ENCODE assay signal across 16 cellular contexts in genomic region chr1:116764906-116765862, GRCh38. TPM values are rescaled to one million over a fixed set of nuclear protein-coding genes. Genes with fewer than 3 reads are reported as not detected.
DNase-seq lines count a peak whose midpoint lies in the region; ATAC-seq, FAIRE-seq and TF ChIP-seq lines count a peak whose summit lies in the region.
"Had no signal": no experiment of that assay in that cellular context is flagged by ENCODE, and none has a peak within 500 bp of the region (broad histone marks: within the 10 kb centered on the region; RNA-seq: fewer than 3 reads in every experiment).

No MANE protein-coding gene starts in this region.

- no peak overlapping the region for H2BK120ac ChIP-seq in H1 (replicated peaks; ENCODE audit: low read depth, low read length)

- no peak overlapping the region for H2BK5ac ChIP-seq in H1 (ENCODE audit: low read depth, low read length)

- no peak overlapping the region for H4K8ac ChIP-seq in H1 (ENCODE audit: extremely low read depth, insufficient read depth, low read length)

- no peak overlapping the region for H3K23ac ChIP-seq in H1 (ENCODE audit: insufficient read length)

- H3K14ac ChIP-seq in H1 (ENCODE audit: insufficient read length): no peak overlapping the region

- H3K4me1 ChIP-seq in H1 (replicated peaks in 1 of 4; ENCODE audit: control insufficient read depth in 3 of 4, insufficient read depth in 4 of 4, low read length in 3 of 4) (no peaks in the 10 kb centered on the region), thymus (ENCODE audit: control insufficient read depth, insufficient read depth, low read length) (peaks cover 90% of the 10 kb centered on the region)

- no peak overlapping the region for H3K9ac ChIP-seq in H1 (replicated peaks in 1 of 4; ENCODE audit: extremely low read depth in 1 of 4, low read depth in 3 of 4, low read length in 3 of 4)

- no peaks in the 10 kb centered on the region for H3K79me1 ChIP-seq in H1 (ENCODE audit: low read depth, low read length)

- no peak overlapping the region for H3K27ac ChIP-seq in H1 (ENCODE audit: low read depth, low read length)
- peak overlapping the region; percentile 98 for H3K27ac ChIP-seq in thymus (ENCODE audit: low read depth)
- H3K27ac ChIP-seq: esophagus muscularis mucosa had no signal

- H3K36me3 ChIP-seq in H1 (ENCODE audit: control insufficient read depth in 2 of 4, insufficient read depth in 4 of 4, low read length in 3 of 4) (no peaks in the 10 kb centered on the region), thymus (ENCODE audit: control insufficient read depth, insufficient read depth) (peaks cover 82% of the 10 kb centered on the region)
- H3K36me3 ChIP-seq: esophagus muscularis mucosa had no signal

- no peak overlapping the region for H2BK12ac ChIP-seq in H1 (ENCODE audit: low read depth, low read length)

- H3K18ac ChIP-seq in H1 (ENCODE audit: extremely low read depth, low read length): no peak overlapping the region

- CTCF ChIA-PET in activated naive CD4-positive, alpha-beta T cell treated with anti-CD3 and anti-CD28 coated beads, Interleukin-2, amount 10 ng/mL, durations not matched to agents 7 days and 5 days (lab: Charles Lee): interaction anchor here (0.8 to 12.8 kb wide), 20 partner anchors 8 to 295 kb away, joined by 3 to 162 read pairs (median 4); partner anchors contain the start of genes CD2 and TTF2
- CTCF ChIA-PET in activated CD8-positive, alpha-beta memory T cell treated with anti-CD3 and anti-CD28 coated beads, Interleukin-2, amount 10 ng/mL, durations not matched to agents 7 days and 5 days (lab: Charles Lee): interaction anchor here (0.6 to 24.8 kb wide), 12 partner anchors 10 to 739 kb away, joined by 3 to 317 read pairs (median 10); partner anchors contain the start of genes CD2 and TTF2
- CTCF ChIA-PET in H1 (lab: Charles Lee; ENCODE audit: partially characterized antibody): interaction anchor here (0.6 to 4.8 kb wide), 54 partner anchors 8 to 328 kb away, joined by 3 to 47 read pairs (median 4); partner anchors contain the start of gene CD2

- peak overlapping the region; percentile 99 for H3K27ac Mint-ChIP-seq in activated naive CD4-positive, alpha-beta T cell treated with anti-CD3 and anti-CD28 coated beads, Interleukin-2, amount 10 ng/mL, durations not matched to agents 7 days and 5 days
- peak overlapping the region; percentile 97 for H3K27ac Mint-ChIP-seq in activated CD8-positive, alpha-beta memory T cell treated with anti-CD3 and anti-CD28 coated beads, Interleukin-2, amount 10 ng/mL, durations not matched to agents 7 days and 5 days
- H3K27ac Mint-ChIP-seq: H9 had no signal

- no peak for TF ChIP-seq POLR2A in H1 (IDR thresholded peaks at IDR 0.05; ENCODE audit: control extremely low read depth in 1 of 2, low read depth in 2 of 2, low read length in 2 of 2)

- DNase-seq in activated naive CD4-positive, alpha-beta T cell treated with anti-CD3 and anti-CD28 coated beads, Interleukin-2, amount 10 ng/mL, durations not matched to agents 7 days and 5 days: no peak
- no peak for DNase-seq in activated naive CD4-positive, alpha-beta T cell treated with anti-CD3 and anti-CD28 coated beads, Interleukin-2, amount 50 U/mL, for 16 hours
- DNase-seq in activated CD8-positive, alpha-beta memory T cell treated with anti-CD3 and anti-CD28 coated beads, Interleukin-2, amount 10 ng/mL, durations not matched to agents 7 days and 5 days: peak; percentile 49
- DNase-seq in H1 (ENCODE audit: low read depth in 1 of 2, low spot score in 2 of 2) (no peak), GM03348 (ENCODE audit: low spot score) (no peak), NCI-H187 treated with DMSO at 0.1 percent for 48 hours (lab: John Stamatoyannopoulos, UW) (no peak), cerebellum (ENCODE audit: low spot score) (no peak)
- DNase-seq: Calu3, H9, NCI-H1417 treated with DMSO at 0.1 percent for 48 hours had no signal

- H3K56ac ChIP-seq in H1 (replicated peaks; ENCODE audit: insufficient read length, low read depth, low read length): no peak overlapping the region

- H3K23me2 ChIP-seq in H1 (ENCODE audit: low read depth, low read length): no peaks in the 10 kb centered on the region

- no peak for TF ChIP-seq RAD21 in H1 (IDR thresholded peaks at IDR 0.05 in 1 of 2, conservative IDR thresholded peaks at IDR 0.05 in 1 of 2; ENCODE audit: low read depth in 2 of 2, low read length in 2 of 2)

- no peak overlapping the region for H4K5ac ChIP-seq in H1 (ENCODE audit: insufficient read length, low read depth, low read length)

- 0 out of 2 replicates have a peak overlapping the region, but pooled peaks have one; percentile 27 for H2AFZ ChIP-seq in H1 (ENCODE audit: low read length)

- no peak overlapping the region for H2BK20ac ChIP-seq in H1 (ENCODE audit: low read length)

- H2AK5ac ChIP-seq in H1 (ENCODE audit: low read depth, low read length): no peak overlapping the region

- H3K79me2 ChIP-seq in H1 (ENCODE audit: control insufficient read depth in 1 of 2, insufficient read depth in 2 of 2, low read length in 2 of 2): no peaks in the 10 kb centered on the region

- H3K4ac ChIP-seq in H1 (replicated peaks; ENCODE audit: insufficient read length, low read depth, low read length): no peak overlapping the region

- H3K9me3 Mint-ChIP-seq in activated naive CD4-positive, alpha-beta T cell treated with anti-CD3 and anti-CD28 coated beads, Interleukin-2, amount 10 ng/mL, durations not matched to agents 7 days and 5 days: no peaks in the 10 kb centered on the region
- H3K9me3 Mint-ChIP-seq in activated CD8-positive, alpha-beta memory T cell treated with anti-CD3 and anti-CD28 coated beads, Interleukin-2, amount 10 ng/mL, durations not matched to agents 7 days and 5 days (ENCODE audit: low read depth): no peaks in the 10 kb centered on the region

- TF ChIP-seq CTCF in H1 (IDR thresholded peaks at IDR 0.05; ENCODE audit: control extremely low read depth in 1 of 3, insufficient read depth in 1 of 3, low read depth in 1 of 3, low read length in 3 of 3): no peak

- no peak for ATAC-seq in activated CD8-positive, alpha-beta memory T cell treated with anti-CD3 and anti-CD28 coated beads, Interleukin-2, amount 10 ng/mL, durations not matched to agents 7 days and 5 days

- H3K4me3 Mint-ChIP-seq in activated naive CD4-positive, alpha-beta T cell treated with anti-CD3 and anti-CD28 coated beads, Interleukin-2, amount 10 ng/mL, durations not matched to agents 7 days and 5 days: peak overlapping the region; percentile 71
- H3K4me3 Mint-ChIP-seq in activated CD8-positive, alpha-beta memory T cell treated with anti-CD3 and anti-CD28 coated beads, Interleukin-2, amount 10 ng/mL, durations not matched to agents 7 days and 5 days: peak overlapping the region; percentile 65
- H3K4me3 Mint-ChIP-seq: brain, H9 had no signal

- H4K91ac ChIP-seq in H1 (replicated peaks; ENCODE audit: insufficient read length, low read length): no peak overlapping the region

- WGBS in H1 (ENCODE audit: extremely low coverage in 1 of 2, insufficient coverage in 1 of 2, insufficient read length in 1 of 2, insufficient replicate concordance in 2 of 2, low coverage in 1 of 2, low lambda C conversion rate in 2 of 2, missing lambda C conversion rate in 1 of 2), 2 experiments: 92% methylated on average over 15 of the region's 15 CpGs; no CpG with 5 or more reads in 1 of the 2 experiments
- 97% methylated on average over 15 of the region's 15 CpGs for WGBS in thymus

- H3K9me3 ChIP-seq in H1 (ENCODE audit: insufficient read depth in 2 of 2, low read depth in 1 of 2, low read length in 1 of 2) (no peaks in the 10 kb centered on the region), thymus (ENCODE audit: control insufficient read depth) (no peaks in the 10 kb centered on the region)
- H3K9me3 ChIP-seq: esophagus muscularis mucosa had no signal

- H3K36me3 Mint-ChIP-seq in activated naive CD4-positive, alpha-beta T cell treated with anti-CD3 and anti-CD28 coated beads, Interleukin-2, amount 10 ng/mL, durations not matched to agents 7 days and 5 days: peaks cover 95% of the 10 kb centered on the region
- peaks cover 93% of the 10 kb centered on the region for H3K36me3 Mint-ChIP-seq in activated CD8-positive, alpha-beta memory T cell treated with anti-CD3 and anti-CD28 coated beads, Interleukin-2, amount 10 ng/mL, durations not matched to agents 7 days and 5 days
- H3K36me3 Mint-ChIP-seq: brain had no signal

- no peaks in the 10 kb centered on the region for H4K20me1 ChIP-seq in H1 (replicated peaks in 1 of 2; ENCODE audit: control insufficient read depth in 1 of 2, insufficient read depth in 2 of 2, low read length in 2 of 2)

- H3K4me3 ChIP-seq in H1 (ENCODE audit: extremely low read depth in 1 of 4, insufficient read depth in 2 of 4, low read depth in 3 of 4, low read length in 4 of 4): no peak overlapping the region
- H3K4me3 ChIP-seq in thymus (ENCODE audit: low read length): no peak overlapping the region
- H3K4me3 ChIP-seq: esophagus muscularis mucosa had no signal

- no peak for FAIRE-seq in H1 (lab: Jason Lieb, UNC)

- H2BK15ac ChIP-seq in H1 (ENCODE audit: low read length): no peak overlapping the region; the same call in 1 of the 2 replicates

- H3K4me2 ChIP-seq in H1 (ENCODE audit: insufficient read depth in 1 of 2, low read depth in 2 of 2, low read length in 2 of 2): no peak overlapping the region

- H3K27me3 Mint-ChIP-seq in activated naive CD4-positive, alpha-beta T cell treated with anti-CD3 and anti-CD28 coated beads, Interleukin-2, amount 10 ng/mL, durations not matched to agents 7 days and 5 days: no peaks in the 10 kb centered on the region
- no peaks in the 10 kb centered on the region for H3K27me3 Mint-ChIP-seq in activated CD8-positive, alpha-beta memory T cell treated with anti-CD3 and anti-CD28 coated beads, Interleukin-2, amount 10 ng/mL, durations not matched to agents 7 days and 5 days

- POLR2A ChIA-PET in H1 (lab: Charles Lee; ENCODE audit: partially characterized antibody): interaction anchor here (1.1 kb wide), 1 partner anchor 21 kb away, joined by 3 read pairs; no protein-coding TSS in a partner anchor

- TF ChIP-seq EP300 in H1 (IDR thresholded peaks at IDR 0.05; ENCODE audit: borderline replicate concordance in 1 of 2, low read depth in 2 of 2, low read length in 2 of 2): no peak

- H3K4me1 Mint-ChIP-seq in activated naive CD4-positive, alpha-beta T cell treated with anti-CD3 and anti-CD28 coated beads, Interleukin-2, amount 10 ng/mL, durations not matched to agents 7 days and 5 days: peaks cover 100% of the 10 kb centered on the region
- peaks cover 98% of the 10 kb centered on the region for H3K4me1 Mint-ChIP-seq in activated CD8-positive, alpha-beta memory T cell treated with anti-CD3 and anti-CD28 coated beads, Interleukin-2, amount 10 ng/mL, durations not matched to agents 7 days and 5 days

- no peaks in the 10 kb centered on the region for H3K27me3 ChIP-seq in H1 (replicated peaks in 1 of 4; ENCODE audit: control insufficient read depth in 3 of 4, extremely low read depth in 1 of 4, insufficient read depth in 3 of 4, low read length in 3 of 4)
- H3K27me3 ChIP-seq in thymus (ENCODE audit: control insufficient read depth, insufficient read depth): no peaks in the 10 kb centered on the region
- H3K27me3 ChIP-seq: esophagus muscularis mucosa had no signal

RNA-seq across cellular contexts. Expression of gene CD2, which starts 11.0 kb away (rescaled TPM):
- total RNA-seq in activated CD8-positive, alpha-beta memory T cell treated with anti-CD3 and anti-CD28 coated beads, Interleukin-2, amount 10 ng/mL, durations not matched to agents 7 days and 5 days: 100 to 1,000 TPM; 278 to 444 TPM
- total RNA-seq in H1 (2021; fragmentation: NEBNext Ultra II Directional; extraction: Animal tissue kit (Norgen Biotek cat#: 25700)): not detected in 2 replicates
- polyA plus RNA-seq in H1 (2011; rRNA removed) (not detected in 2 replicates), thymus (244 TPM)
- not detected for polyA plus RNA-seq in H1 (2011; cell fraction: cytosol; rRNA removed)
- not detected for polyA plus RNA-seq in H1 (2011; cell fraction: nucleus; rRNA removed)
- polyA plus RNA-seq in H1 (2012, experiment 1 of 2): not detected in 4 replicates
- polyA plus RNA-seq in H1 (2012, experiment 2 of 2): not detected
- not detected for polyA plus RNA-seq in H1 (2013, experiment 1 of 2)
- polyA plus RNA-seq in H1 (2013, experiment 2 of 2): not detected
- polyA minus RNA-seq in H1 (2011; rRNA and poly(A)+ RNA removed): not detected in 2 replicates
- polyA minus RNA-seq in H1 (2011; cell fraction: cytosol; rRNA and poly(A)+ RNA removed): not detected
- polyA minus RNA-seq in H1 (2011; cell fraction: nucleus; rRNA and poly(A)+ RNA removed): not detected
- total RNA-seq in cerebellum: not detected
- total RNA-seq: Calu3, dermis microvascular lymphatic vessel endothelial cell, H9, mammary epithelial cell had no signal
- polyA plus RNA-seq: mammary epithelial cell, neural cell had no signal

Comparison
In these comparisons a context has a peak if more than half of its experiments do, and no peak if none do; other contexts are left out.
1. RNA of gene CD2, which starts 11.0 kb away (total RNA-seq): 278 to 444 TPM in activated CD8-positive, alpha-beta memory T cell treated with anti-CD3 and anti-CD28 coated beads, Interleukin-2, amount 10 ng/mL, durations not matched to agents 7 days and 5 days; not detected in cerebellum (single experiment) and not detected in H1; every median in the first group is over 100 times any median in the second.